18 cellular contexts compared by ENCODE assay signal in genomic region chr10:32295027-32295426, GRCh38. TPM values are rescaled to one million over a fixed set of nuclear protein-coding genes. Genes with fewer than 3 reads are reported as not detected.
A peak's percentile ranks its signal among the peaks of the same experiment; 100 is the strongest.
DNase-seq lines count a peak whose midpoint lies in the region; ATAC-seq and TF ChIP-seq lines count a peak whose summit lies in the region.
"Had no signal": no experiment of that assay in that cellular context is flagged by ENCODE, and none has a peak within 500 bp of the region (broad histone marks: within the 10 kb centered on the region; RNA-seq: fewer than 3 reads in every experiment).

No MANE protein-coding gene starts in this region.

- H3K27me3 ChIP-seq in right lobe of liver: no peaks in the 10 kb centered on the region
- H3K27me3 ChIP-seq: dorsolateral prefrontal cortex had no signal

- no peaks in the 10 kb centered on the region for H3K27me3 Mint-ChIP-seq in stimulated activated naive CD8-positive, alpha-beta T cell treated with anti-CD3 and anti-CD28 coated beads, Interleukin-15, amount 100 ng/mL, for 72 hours
- H3K27me3 Mint-ChIP-seq in activated naive CD8-positive, alpha-beta T cell treated with anti-CD3 and anti-CD28 coated beads for 36 hours: no peaks in the 10 kb centered on the region

- no peak overlapping the region for H3K27ac Mint-ChIP-seq in stimulated activated naive CD8-positive, alpha-beta T cell treated with anti-CD3 and anti-CD28 coated beads, Interleukin-15, amount 100 ng/mL, for 72 hours
- peak overlapping the region; percentile 20 for H3K27ac Mint-ChIP-seq in activated naive CD8-positive, alpha-beta T cell treated with anti-CD3 and anti-CD28 coated beads for 36 hours

- no peak for TF ChIP-seq CTCF in right lobe of liver (IDR thresholded peaks at IDR 0.05)

- H3K36me3 Mint-ChIP-seq in activated naive CD8-positive, alpha-beta T cell treated with anti-CD3 and anti-CD28 coated beads for 36 hours: peaks cover 18% of the 10 kb centered on the region

- WGBS in right lobe of liver (ENCODE audit: insufficient coverage, low coverage, low lambda C conversion rate, missing lambda C conversion rate): 29% methylated on average over 2 of the region's 2 CpGs

- no peak overlapping the region for H3K27ac ChIP-seq in right lobe of liver
- H3K27ac ChIP-seq: thoracic aorta had no signal

- peaks cover 0 to 38% (median 10%) of the 10 kb centered on the region in 4 donors for H3K36me3 ChIP-seq in right lobe of liver

- no peak for TF ChIP-seq POLR2A in right lobe of liver (IDR thresholded peaks at IDR 0.05)

- DNase-seq in stimulated activated naive CD8-positive, alpha-beta T cell treated with anti-CD3 and anti-CD28 coated beads, Interleukin-15, Interleukin-2, amounts not matched to agents 100 U/mL and 50 U/mL, for 24 hours: no peak
- DNase-seq in stimulated activated naive CD8-positive, alpha-beta T cell treated with anti-CD3 and anti-CD28 coated beads, Interleukin-15, amount 100 ng/mL, for 72 hours: no peak
- DNase-seq in activated naive CD8-positive, alpha-beta T cell treated with anti-CD3 and anti-CD28 coated beads for 36 hours: no peak
- DNase-seq in right lobe of liver (no peak), mucosa of gallbladder (ENCODE audit: low spot score) (no peak), 8988T (no peak), cortex of kidney (lab: John Stamatoyannopoulos, UW) (no peak)
- DNase-seq: activated CD4-positive, alpha-beta T cell treated with anti-CD3 and anti-CD28 coated beads, Interleukin-2, amount 50 U/mL, for 1 hour; dorsolateral prefrontal cortex; erythroblast; foreskin melanocyte; NCI-H1105; NCI-H2081 treated with DMSO at 0.1 percent for 48 hours; NCI-H524 treated with DMSO at 0.1 percent for 48 hours; nucleus accumbens; retina had no signal

- no peak overlapping the region for H3K4me3 ChIP-seq in right lobe of liver
- H3K4me3 ChIP-seq: dorsolateral prefrontal cortex, thoracic aorta had no signal

- intact Hi-C loops in right lobe of liver (cut with DNase I): no loop called here

- no peaks in the 10 kb centered on the region for H3K9me3 ChIP-seq in right lobe of liver
- H3K9me3 ChIP-seq: thoracic aorta had no signal

- ATAC-seq in stimulated activated naive CD8-positive, alpha-beta T cell treated with anti-CD3 and anti-CD28 coated beads, Interleukin-15, Interleukin-2, amounts not matched to agents 100 U/mL and 50 U/mL, for 24 hours: peak; percentile 32
- ATAC-seq in stimulated activated naive CD8-positive, alpha-beta T cell treated with anti-CD3 and anti-CD28 coated beads, Interleukin-15, amount 100 ng/mL, for 72 hours: no peak
- ATAC-seq in right lobe of liver: peak; percentile 87 to 96 (median 93)
- ATAC-seq: Right ventricle myocardium inferior had no signal

- H3K4me3 Mint-ChIP-seq in stimulated activated naive CD8-positive, alpha-beta T cell treated with anti-CD3 and anti-CD28 coated beads, Interleukin-15, amount 100 ng/mL, for 72 hours: no peak overlapping the region
- no peak overlapping the region for H3K4me3 Mint-ChIP-seq in activated naive CD8-positive, alpha-beta T cell treated with anti-CD3 and anti-CD28 coated beads for 36 hours

- H3K9me3 Mint-ChIP-seq in stimulated activated naive CD8-positive, alpha-beta T cell treated with anti-CD3 and anti-CD28 coated beads, Interleukin-15, amount 100 ng/mL, for 72 hours: no peaks in the 10 kb centered on the region
- H3K9me3 Mint-ChIP-seq in activated naive CD8-positive, alpha-beta T cell treated with anti-CD3 and anti-CD28 coated beads for 36 hours: no peaks in the 10 kb centered on the region

- peaks cover 0 to 16% (median 5%) of the 10 kb centered on the region in 4 donors for H3K4me1 ChIP-seq in right lobe of liver

- H3K4me1 Mint-ChIP-seq in stimulated activated naive CD8-positive, alpha-beta T cell treated with anti-CD3 and anti-CD28 coated beads, Interleukin-15, amount 100 ng/mL, for 72 hours: peaks cover 42% of the 10 kb centered on the region
- peaks cover 34% of the 10 kb centered on the region for H3K4me1 Mint-ChIP-seq in activated naive CD8-positive, alpha-beta T cell treated with anti-CD3 and anti-CD28 coated beads for 36 hours

RNA-seq across cellular contexts. Expression of gene EPC1, which starts 51.9 kb away (rescaled TPM):
- 10 to 100 TPM; 32.1 to 33.1 TPM for total RNA-seq in activated naive CD8-positive, alpha-beta T cell treated with anti-CD3 and anti-CD28 coated beads for 36 hours
- total RNA-seq in right lobe of liver (10 to 100 TPM; 10.5 to 14.6 (median 12.4) TPM), mucosa of gallbladder (39.2 TPM)
